1 cellular context compared by ENCODE assay signal in genomic region chr20:50464725-50465650, GRCh38.
TF ChIP-seq lines count a peak whose summit lies in the region.

No MANE protein-coding gene starts in this region.

TF ChIP-seq in HCT116, 20 proteins besides CTCF, POLR2A, EP300 and RAD21 (continued from another document):
- TF ChIP-seq, protein P1, sequence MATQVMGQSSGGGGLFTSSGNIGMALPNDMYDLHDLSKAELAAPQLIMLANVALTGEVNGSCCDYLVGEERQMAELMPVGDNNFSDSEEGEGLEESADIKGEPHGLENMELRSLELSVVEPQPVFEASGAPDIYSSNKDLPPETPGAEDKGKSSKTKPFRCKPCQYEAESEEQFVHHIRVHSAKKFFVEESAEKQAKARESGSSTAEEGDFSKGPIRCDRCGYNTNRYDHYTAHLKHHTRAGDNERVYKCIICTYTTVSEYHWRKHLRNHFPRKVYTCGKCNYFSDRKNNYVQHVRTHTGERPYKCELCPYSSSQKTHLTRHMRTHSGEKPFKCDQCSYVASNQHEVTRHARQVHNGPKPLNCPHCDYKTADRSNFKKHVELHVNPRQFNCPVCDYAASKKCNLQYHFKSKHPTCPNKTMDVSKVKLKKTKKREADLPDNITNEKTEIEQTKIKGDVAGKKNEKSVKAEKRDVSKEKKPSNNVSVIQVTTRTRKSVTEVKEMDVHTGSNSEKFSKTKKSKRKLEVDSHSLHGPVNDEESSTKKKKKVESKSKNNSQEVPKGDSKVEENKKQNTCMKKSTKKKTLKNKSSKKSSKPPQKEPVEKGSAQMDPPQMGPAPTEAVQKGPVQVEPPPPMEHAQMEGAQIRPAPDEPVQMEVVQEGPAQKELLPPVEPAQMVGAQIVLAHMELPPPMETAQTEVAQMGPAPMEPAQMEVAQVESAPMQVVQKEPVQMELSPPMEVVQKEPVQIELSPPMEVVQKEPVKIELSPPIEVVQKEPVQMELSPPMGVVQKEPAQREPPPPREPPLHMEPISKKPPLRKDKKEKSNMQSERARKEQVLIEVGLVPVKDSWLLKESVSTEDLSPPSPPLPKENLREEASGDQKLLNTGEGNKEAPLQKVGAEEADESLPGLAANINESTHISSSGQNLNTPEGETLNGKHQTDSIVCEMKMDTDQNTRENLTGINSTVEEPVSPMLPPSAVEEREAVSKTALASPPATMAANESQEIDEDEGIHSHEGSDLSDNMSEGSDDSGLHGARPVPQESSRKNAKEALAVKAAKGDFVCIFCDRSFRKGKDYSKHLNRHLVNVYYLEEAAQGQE (IDR thresholded peaks at IDR 0.05; ENCODE audit: low read depth), result no peak
- TF ChIP-seq CBX3 (IDR thresholded peaks at IDR 0.05; ENCODE audit: low read depth) (no peak), JUND (IDR thresholded peaks at IDR 0.05) (no peak), ZNF274 (IDR thresholded peaks at IDR 0.05; ENCODE audit: low read depth, low read length) (no peak), TCF7L2 (IDR thresholded peaks at IDR 0.05; ENCODE audit: borderline replicate concordance, extremely low read depth, insufficient read depth, insufficient read length) (no peak), CEBPB (IDR thresholded peaks at IDR 0.05; ENCODE audit: low read depth) (no peak), YY1 (IDR thresholded peaks at IDR 0.05; ENCODE audit: extremely low read depth, insufficient replicate concordance, low read depth, low read length) (no peak), ELF1 (IDR thresholded peaks at IDR 0.05; ENCODE audit: borderline replicate concordance, low read depth) (no peak), SP1 (IDR thresholded peaks at IDR 0.05; ENCODE audit: low read depth) (no peak)
- TF ChIP-seq, protein P2, sequence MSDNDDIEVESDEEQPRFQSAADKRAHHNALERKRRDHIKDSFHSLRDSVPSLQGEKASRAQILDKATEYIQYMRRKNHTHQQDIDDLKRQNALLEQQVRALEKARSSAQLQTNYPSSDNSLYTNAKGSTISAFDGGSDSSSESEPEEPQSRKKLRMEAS (IDR thresholded peaks at IDR 0.05), result no peak
